In the genomic region with DNA sequence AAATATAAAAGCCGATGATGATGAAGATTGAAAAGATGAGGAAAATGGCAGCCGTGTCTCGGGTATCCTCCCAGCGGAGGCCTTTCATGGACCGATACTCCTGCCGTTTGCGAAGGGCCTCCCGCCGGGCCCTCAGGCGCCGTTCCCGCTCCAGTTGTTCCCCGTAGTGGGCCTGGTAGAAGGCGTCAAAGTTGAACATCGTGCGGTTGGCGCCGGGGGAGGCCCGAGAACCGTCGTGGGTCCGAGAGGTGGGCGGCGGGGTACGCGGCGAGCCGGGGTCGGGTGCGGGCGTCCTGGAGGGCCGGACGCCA, we compare ENCODE assay signal across 8 cellular contexts. TPM values are rescaled to one million over a fixed set of nuclear protein-coding genes. Genes with fewer than 3 reads are reported as not detected.
DNase-seq lines count a peak whose midpoint lies in the region; ATAC-seq and TF ChIP-seq lines count a peak whose summit lies in the region.

No MANE protein-coding gene starts in this region.

- no peak for ATAC-seq in CD8-positive, alpha-beta T cell
- ATAC-seq in HG03064 (IDR thresholded peaks at IDR 0.05; ENCODE audit: low read depth, unreplicated experiment) (peak; percentile 12), GM18511 (IDR thresholded peaks at IDR 0.05; ENCODE audit: unreplicated experiment) (no peak)

- no peak for TF ChIP-seq CTCF in CD8-positive, alpha-beta T cell (IDR thresholded peaks at IDR 0.05)
- TF ChIP-seq CTCF in MCF 10A (IDR thresholded peaks at IDR 0.05; ENCODE audit: unreplicated experiment) = no peak

- peak overlapping the region; percentile 96 for H3K4me3 ChIP-seq in CD8-positive, alpha-beta T cell (ENCODE audit: low read depth, low read length)
- peak overlapping the region; percentile 99 for H3K4me3 ChIP-seq in mesodermal cell (ENCODE audit: extremely low read depth, insufficient read depth, low read length, poor library complexity, severe bottlenecking)

- H3K27ac ChIP-seq in CD8-positive, alpha-beta T cell (ENCODE audit: low read depth, low read length) = peak overlapping the region; percentile 90
- H3K27ac ChIP-seq in mesodermal cell (ENCODE audit: low read depth, low read length, severe bottlenecking) = no peak overlapping the region

- H3K27me3 Mint-ChIP-seq in CD8-positive, alpha-beta T cell (ENCODE audit: low read depth) = no peaks in the 10 kb centered on the region
- no peaks in the 10 kb centered on the region for H3K27me3 Mint-ChIP-seq in MCF 10A (ENCODE audit: insufficient read depth, unreplicated experiment)

- H3K27ac Mint-ChIP-seq in CD8-positive, alpha-beta T cell = peak overlapping the region; percentile 97
- H3K27ac Mint-ChIP-seq in MCF 10A (ENCODE audit: low read depth, unreplicated experiment) = peak overlapping the region; percentile 97

- DNase-seq in CD8-positive, alpha-beta T cell = no peak
- DNase-seq in MCF 10A (ENCODE audit: unreplicated experiment) = no peak
- DNase-seq in OCI-M1 (lab: John Stamatoyannopoulos, UW) = no peak
- no peak for DNase-seq in effector CD4-positive, alpha-beta T cell
- DNase-seq in KG1 (lab: John Stamatoyannopoulos, UW) = no peak

- H3K4me1 Mint-ChIP-seq in CD8-positive, alpha-beta T cell (ENCODE audit: low read depth) = peaks cover 39% of the 10 kb centered on the region
- H3K4me1 Mint-ChIP-seq in MCF 10A (ENCODE audit: insufficient read depth, unreplicated experiment) = peaks cover 18% of the 10 kb centered on the region

- peak overlapping the region; percentile 93 for H3K4me3 Mint-ChIP-seq in CD8-positive, alpha-beta T cell
- peak overlapping the region; percentile 94 for H3K4me3 Mint-ChIP-seq in MCF 10A (ENCODE audit: unreplicated experiment)

- no peaks in the 10 kb centered on the region for H3K9me3 Mint-ChIP-seq in CD8-positive, alpha-beta T cell
- H3K9me3 Mint-ChIP-seq in MCF 10A (ENCODE audit: unreplicated experiment) = no peaks in the 10 kb centered on the region

- peaks cover 48% of the 10 kb centered on the region for H3K36me3 Mint-ChIP-seq in CD8-positive, alpha-beta T cell
- peaks cover 27% of the 10 kb centered on the region for H3K36me3 Mint-ChIP-seq in MCF 10A (ENCODE audit: insufficient read depth, unreplicated experiment)

- CTCF ChIA-PET in CD8-positive, alpha-beta T cell (lab: Charles Lee) = interaction anchor here (0.9 kb wide), 1 partner anchor 43 kb away, joined by 3 read pairs; no protein-coding TSS in a partner anchor
- CTCF ChIA-PET in MCF 10A (lab: Yijun Ruan, JAX) = interaction anchor here (1.2 kb wide), 1 partner anchor 10 kb away, joined by 3 read pairs; no protein-coding TSS in a partner anchor

- WGBS in mesodermal cell (ENCODE audit: insufficient coverage in 2 of 2), 2 experiments = 1% methylated on average over 31 to 32 of the region's 33 CpGs

- BruUV-seq in MCF 10A (replicated peaks; lab: Mats Ljungman, UMichigan) = no TSS peak

- no peaks in the 10 kb centered on the region for H3K9me3 ChIP-seq in CD8-positive, alpha-beta T cell (ENCODE audit: low read length)
- H3K9me3 ChIP-seq in mesodermal cell (ENCODE audit: control insufficient read depth, low read length) = no peaks in the 10 kb centered on the region

- no peaks in the 10 kb centered on the region for H3K27me3 ChIP-seq in CD8-positive, alpha-beta T cell (ENCODE audit: insufficient read depth, low read length)

- POLR2A ChIA-PET in CD8-positive, alpha-beta T cell (lab: Charles Lee) = no interaction called here
- POLR2A ChIA-PET in MCF 10A (lab: Yijun Ruan, JAX) = interaction anchor here (0.7 kb wide), 1 partner anchor 18 kb away, joined by 3 read pairs; no protein-coding TSS in a partner anchor

- H3K4me1 ChIP-seq in CD8-positive, alpha-beta T cell (ENCODE audit: insufficient read depth, low read length) = peaks cover 29% of the 10 kb centered on the region
- peaks cover 17% of the 10 kb centered on the region for H3K4me1 ChIP-seq in mesodermal cell (ENCODE audit: control insufficient read depth, insufficient read depth, low read length, poor library complexity, severe bottlenecking)

- intact Hi-C loops in CD8-positive, alpha-beta T cell (cut with DNase I, micrococcal nuclease) = loop anchor here (1.0 to 5.0 kb wide), 11 partner anchors 15 to 160 kb away; partner anchors contain the start of genes ABHD11 (in 2 of the 2), BAZ1B (in 2 of the 2), BCL7B (in 2 of the 2) and TBL2 (in 2 of the 2)
- intact Hi-C loops in MCF 10A (cut with micrococcal nuclease) = loop anchor here (1.0 to 2.0 kb wide), 3 partner anchors 36 to 69 kb away; partner anchors contain the start of genes MLXIPL and STX1A

- H3K36me3 ChIP-seq in CD8-positive, alpha-beta T cell (ENCODE audit: insufficient read depth, low read length) = no peaks in the 10 kb centered on the region
- H3K36me3 ChIP-seq in mesodermal cell (ENCODE audit: control insufficient read depth, insufficient read depth, low read length) = peaks cover 36% of the 10 kb centered on the region

RNA-seq across cellular contexts. Expression of gene DNAJC30, which starts 0.6 kb away (rescaled TPM):
- total RNA-seq in CD8-positive, alpha-beta T cell = 10 to 100 TPM; 13.5 to 14.4 TPM
- total RNA-seq in MCF 10A (2022) = 11.0 and 11.4 TPM in 2 replicates
- 3.3 TPM for polyA plus RNA-seq in mesodermal cell (2013, experiment 1 of 2)
- polyA plus RNA-seq in mesodermal cell (2013, experiment 2 of 2) = 3.6 TPM

RNA-seq across cellular contexts. Expression of gene BUD23, which starts 0.7 kb away (rescaled TPM):
- 100 to 1,000 TPM; 123 to 129 TPM for total RNA-seq in CD8-positive, alpha-beta T cell
- total RNA-seq in MCF 10A (2022) = 71.5 and 81.9 TPM in 2 replicates
- polyA plus RNA-seq in mesodermal cell (2013, experiment 1 of 2) = 67.4 TPM
- 62.9 TPM for polyA plus RNA-seq in mesodermal cell (2013, experiment 2 of 2)

RNA-seq across cellular contexts. Expression of gene VPS37D, which starts 15.1 kb away (rescaled TPM):
- 1 to 10 TPM in 1 of 2 experiments, under 1 TPM in 1; 0.89 to 1.3 TPM for total RNA-seq in CD8-positive, alpha-beta T cell
- 0.44 and 1.3 TPM in 2 replicates for total RNA-seq in MCF 10A (2022)
- 4.2 TPM for polyA plus RNA-seq in mesodermal cell (2013, experiment 1 of 2)
- 5.0 TPM for polyA plus RNA-seq in mesodermal cell (2013, experiment 2 of 2)

RNA-seq across cellular contexts. Expression of gene STX1A, which starts 36.8 kb away (rescaled TPM):
- total RNA-seq in CD8-positive, alpha-beta T cell = 10 to 100 TPM; 18.2 to 20.8 TPM
- 21.9 and 24.2 TPM in 2 replicates for total RNA-seq in MCF 10A (2022)
- 15.4 TPM for polyA plus RNA-seq in mesodermal cell (2013, experiment 1 of 2)
- 10.1 TPM for polyA plus RNA-seq in mesodermal cell (2013, experiment 2 of 2)

RNA-seq across cellular contexts. Expression of gene ABHD11, which starts 55.9 kb away (rescaled TPM):
- 10 to 100 TPM; 12.2 to 12.3 TPM for total RNA-seq in CD8-positive, alpha-beta T cell
- total RNA-seq in MCF 10A (2022) = 15.3 and 18.9 TPM in 2 replicates
- 9.3 TPM for polyA plus RNA-seq in mesodermal cell (2013, experiment 1 of 2)
- polyA plus RNA-seq in mesodermal cell (2013, experiment 2 of 2) = 9.1 TPM
